Comparison of ENCODE assay signal across 21 cellular contexts in genomic region chr9:4335631-4336030, GRCh38.
"Had no signal": no experiment of that assay in that cellular context is flagged by ENCODE, and none has a peak within 500 bp of the region (broad histone marks: within the 10 kb centered on the region; RNA-seq: fewer than 3 reads in every experiment).

No MANE protein-coding gene starts in this region.

- H3K36me3 ChIP-seq: neural progenitor cell, prostate gland, right atrium auricular region, suprapubic skin had no signal

- H3K4me1 Mint-ChIP-seq: nephron had no signal

- H3K36me3 Mint-ChIP-seq: naive thymus-derived CD4-positive, alpha-beta T cell; neural progenitor cell; type B pancreatic cell had no signal

- H3K4me3 ChIP-seq: coronary artery, neural progenitor cell, prostate gland, right atrium auricular region, smooth muscle cell, suprapubic skin had no signal

- DNase-seq: dermis blood vessel endothelial cell; effector memory CD4-positive, alpha-beta T cell; head of caudate nucleus; mesendoderm; midbrain; naive thymus-derived CD4-positive, alpha-beta T cell; stimulated activated CD4-positive, alpha-beta T cell treated with anti-CD3 and anti-CD28 coated beads, Interleukin-12 subunit alpha, Interleukin-12 subunit beta, amount 100 ng/mL, for 4 hours; stimulated activated CD4-positive, alpha-beta T cell treated with anti-CD3 and anti-CD28 coated beads, Interleukin-1b, Interleukin-23, amount 100 ng/mL, for 48 hours; stimulated activated CD4-positive, alpha-beta T cell treated with anti-CD3 and anti-CD28 coated beads, Interleukin-4, amount 100 ng/mL, for 1 hour; stimulated activated CD8-positive, alpha-beta memory T cell treated with anti-CD3 and anti-CD28 coated beads, Interleukin-4, amount 100 ng/mL, for 48 hours; stimulated activated naive CD4-positive, alpha-beta T cell; stimulated activated naive CD8-positive, alpha-beta T cell treated with anti-CD3 and anti-CD28 coated beads, Interleukin-15, amount 100 ng/mL, for 72 hours had no signal

- H3K27me3 ChIP-seq: neural progenitor cell, right atrium auricular region, suprapubic skin had no signal

- H3K27me3 Mint-ChIP-seq: stimulated activated naive CD8-positive, alpha-beta T cell treated with anti-CD3 and anti-CD28 coated beads, Interleukin-15, amount 100 ng/mL, for 72 hours had no signal

- ATAC-seq: naive thymus-derived CD4-positive, alpha-beta T cell; sciatic nerve; stimulated activated naive CD8-positive, alpha-beta T cell treated with anti-CD3 and anti-CD28 coated beads, Interleukin-15, amount 100 ng/mL, for 72 hours had no signal

- H3K4me1 ChIP-seq: neural progenitor cell, prostate gland had no signal

- H3K9me3 Mint-ChIP-seq: nephron; stimulated activated naive CD8-positive, alpha-beta T cell treated with anti-CD3 and anti-CD28 coated beads, Interleukin-15, amount 100 ng/mL, for 72 hours; type B pancreatic cell had no signal

- H3K4me3 Mint-ChIP-seq: naive thymus-derived CD4-positive, alpha-beta T cell; nephron; neural progenitor cell; stimulated activated naive CD8-positive, alpha-beta T cell treated with anti-CD3 and anti-CD28 coated beads, Interleukin-15, amount 100 ng/mL, for 72 hours; type B pancreatic cell had no signal

- H3K27ac Mint-ChIP-seq: naive thymus-derived CD4-positive, alpha-beta T cell; nephron; neural progenitor cell; type B pancreatic cell had no signal

- H3K27ac ChIP-seq: neural progenitor cell, prostate gland, suprapubic skin had no signal

- H3K9me3 ChIP-seq: prostate gland, right atrium auricular region, suprapubic skin had no signal
